9 cellular contexts compared by ENCODE assay signal in the genomic region with DNA sequence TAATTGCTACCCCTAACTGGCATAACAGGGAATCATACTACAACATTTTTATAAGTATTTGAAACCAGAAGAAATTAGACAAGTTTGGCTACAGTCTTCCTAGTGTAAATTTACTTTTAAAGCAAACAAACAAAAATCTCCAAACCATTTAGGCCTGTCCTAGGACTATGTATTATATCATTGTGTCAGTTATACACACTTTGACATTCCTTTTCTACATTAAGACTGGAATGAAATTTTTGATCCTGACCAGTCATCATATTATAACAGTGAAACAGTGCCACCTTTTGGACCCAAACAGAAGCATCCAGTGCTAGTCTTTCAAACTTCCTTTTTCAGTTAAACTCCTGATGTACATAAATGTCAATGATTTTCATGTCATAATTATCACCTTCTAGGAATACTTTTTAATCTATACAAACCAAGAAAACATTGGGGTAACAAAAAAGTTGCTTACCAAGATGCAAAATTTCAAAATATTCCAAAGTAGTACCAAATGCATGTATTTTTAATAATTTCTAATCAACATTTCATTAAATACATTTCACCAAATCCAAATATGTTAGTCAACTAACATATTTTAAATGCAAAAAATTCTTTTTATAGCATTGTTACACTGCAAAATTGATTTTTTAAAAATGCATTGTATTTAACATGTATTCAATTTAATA.
DNase-seq lines count a peak whose midpoint lies in the region; ATAC-seq and TF ChIP-seq lines count a peak whose summit lies in the region.
"Had no signal": no experiment of that assay in that cellular context is flagged by ENCODE, and none has a peak within 500 bp of the region (broad histone marks: within the 10 kb centered on the region; RNA-seq: fewer than 3 reads in every experiment).

No MANE protein-coding gene starts in this region.

- TF ChIP-seq POLR2A in NB4 (IDR thresholded peaks at IDR 0.05; ENCODE audit: extremely low read depth, insufficient read length): no peak

- no peaks in the 10 kb centered on the region for H4K20me1 ChIP-seq in GM23248 (ENCODE audit: insufficient read depth)
- H4K20me1 ChIP-seq in SK-N-SH (ENCODE audit: insufficient read depth): no peaks in the 10 kb centered on the region

- DNase-seq in G401 (ENCODE audit: low spot score) (peak; percentile 77), GM23248 (peak; percentile 76), NB4 (ENCODE audit: low read depth) (peak; percentile 68), SK-N-SH (peak; percentile 74), fibroblast of the conjunctiva (ENCODE audit: low read depth) (peak; percentile 41), progenitor cell of endocrine pancreas (ENCODE audit: low spot score, unreplicated experiment) (no peak)

- no peaks in the 10 kb centered on the region for H3K4me1 ChIP-seq in GM23248 (ENCODE audit: insufficient read depth)
- peaks cover 4 to 8% of the 10 kb centered on the region in 2 experiments; a peak in 3 of 4 replicates for H3K4me1 ChIP-seq in SK-N-SH (ENCODE audit: control insufficient read depth in 1 of 2, insufficient read depth in 2 of 2, low read depth in 1 of 2, low read length in 1 of 2)

- TF ChIP-seq RAD21 in SK-N-SH (IDR thresholded peaks at IDR 0.05; ENCODE audit: low read length): peak; percentile 97

- ATAC-seq in HG03280 (IDR thresholded peaks at IDR 0.05; ENCODE audit: unreplicated experiment) (no peak), HG02870 (IDR thresholded peaks at IDR 0.05; ENCODE audit: unreplicated experiment) (no peak)

- no peaks in the 10 kb centered on the region for H3K9me3 Mint-ChIP-seq in progenitor cell of endocrine pancreas (ENCODE audit: low read depth)
- H3K9me3 Mint-ChIP-seq: activated naive CD4-positive, alpha-beta T cell treated with anti-CD3 and anti-CD28 coated beads, Interleukin-2, amount 50 U/mL, for 24 hours had no signal

- no peaks in the 10 kb centered on the region for H3K9me3 ChIP-seq in GM23248 (ENCODE audit: low read depth)
- no peaks in the 10 kb centered on the region for H3K9me3 ChIP-seq in SK-N-SH

- no peaks in the 10 kb centered on the region for H3K27me3 ChIP-seq in GM23248 (replicated peaks; ENCODE audit: insufficient read depth)
- H3K27me3 ChIP-seq in SK-N-SH (ENCODE audit: insufficient read depth): no peaks in the 10 kb centered on the region

- H3K27ac Mint-ChIP-seq in progenitor cell of endocrine pancreas: no peak overlapping the region
- H3K27ac Mint-ChIP-seq: activated naive CD4-positive, alpha-beta T cell treated with anti-CD3 and anti-CD28 coated beads, Interleukin-2, amount 50 U/mL, for 24 hours had no signal

- H3K9ac ChIP-seq in GM23248: no peak overlapping the region
- H3K9ac ChIP-seq in SK-N-SH: no peak overlapping the region

- H3K27me3 Mint-ChIP-seq in progenitor cell of endocrine pancreas: no peaks in the 10 kb centered on the region
- H3K27me3 Mint-ChIP-seq: activated naive CD4-positive, alpha-beta T cell treated with anti-CD3 and anti-CD28 coated beads, Interleukin-2, amount 50 U/mL, for 24 hours had no signal

- no peak overlapping the region for H3K4me3 Mint-ChIP-seq in progenitor cell of endocrine pancreas (ENCODE audit: low read depth)
- H3K4me3 Mint-ChIP-seq: activated naive CD4-positive, alpha-beta T cell treated with anti-CD3 and anti-CD28 coated beads, Interleukin-2, amount 50 U/mL, for 24 hours had no signal

- H3K36me3 Mint-ChIP-seq in progenitor cell of endocrine pancreas (ENCODE audit: insufficient read depth): peaks cover 8% of the 10 kb centered on the region

- H3K79me2 ChIP-seq in GM23248 (ENCODE audit: insufficient read depth) (no peaks in the 10 kb centered on the region), SK-N-SH (ENCODE audit: insufficient read depth) (no peaks in the 10 kb centered on the region)

- in situ Hi-C loops in G401 (cut with HindIII; ENCODE audit: low sequenced_read_pairs) (no loop called here), GM23248 (cut with MboI) (no loop called here)

- H3K36me3 ChIP-seq in GM23248 (ENCODE audit: low read depth) (no peaks in the 10 kb centered on the region), SK-N-SH (replicated peaks in 1 of 2; ENCODE audit: control insufficient read depth in 1 of 2, insufficient read depth in 2 of 2, low read length in 1 of 2) (no peaks in the 10 kb centered on the region)

- peaks cover 2% of the 10 kb centered on the region for H3K4me1 Mint-ChIP-seq in progenitor cell of endocrine pancreas (ENCODE audit: low read depth)
- H3K4me1 Mint-ChIP-seq: activated naive CD4-positive, alpha-beta T cell treated with anti-CD3 and anti-CD28 coated beads, Interleukin-2, amount 50 U/mL, for 24 hours had no signal

- H3K27ac ChIP-seq in GM23248 (no peak overlapping the region), SK-N-SH (ENCODE audit: low read depth in 2 of 2, low read length in 1 of 2) (peak overlapping the region in 1 of 2 experiments; percentile 72; a peak in 2 of 4 replicates)

- H3K9me2 ChIP-seq in GM23248 (ENCODE audit: insufficient read depth): no peaks in the 10 kb centered on the region
- H3K9me2 ChIP-seq in SK-N-SH: no peaks in the 10 kb centered on the region

- H3K4me2 ChIP-seq in GM23248 (ENCODE audit: unreplicated experiment) (no peak overlapping the region), SK-N-SH (no peak overlapping the region)

- no peak; a peak in 1 of 4 replicates for TF ChIP-seq EP300 in SK-N-SH (IDR thresholded peaks at IDR 0.05; ENCODE audit: borderline replicate concordance in 1 of 2, low read depth in 1 of 2, low read length in 1 of 2)

- H3F3A ChIP-seq in GM23248 (ENCODE audit: insufficient read depth) (no peaks in the 10 kb centered on the region), SK-N-SH (replicated peaks; ENCODE audit: insufficient read depth) (no peaks in the 10 kb centered on the region)

- CTCF ChIA-PET in SK-N-SH (lab: Yijun Ruan, JAX): interaction anchor here (1.9 kb wide), 1 partner anchor 388 kb away, joined by 8 read pairs; no protein-coding TSS in a partner anchor

- TF ChIP-seq CTCF in NB4 (IDR thresholded peaks at IDR 0.05; ENCODE audit: low read depth, low read length): peak; percentile 70
- TF ChIP-seq CTCF in SK-N-SH (IDR thresholded peaks at IDR 0.05): peak; percentile 99
- TF ChIP-seq CTCF in progenitor cell of endocrine pancreas (IDR thresholded peaks at IDR 0.05; ENCODE audit: unreplicated experiment): peak; percentile 82

- H3K4me3 ChIP-seq in GM23248: no peak overlapping the region
- H3K4me3 ChIP-seq in NB4 (ENCODE audit: low read depth, low read length): no peak overlapping the region
- H3K4me3 ChIP-seq in SK-N-SH (ENCODE audit: low read depth in 2 of 2, low read length in 1 of 2): no peak overlapping the region; a peak in 1 of 4 replicates

- no peak overlapping the region for H2AFZ ChIP-seq in GM23248
- no peak overlapping the region for H2AFZ ChIP-seq in SK-N-SH (ENCODE audit: low read depth)

- POLR2A ChIA-PET in SK-N-SH (lab: Yijun Ruan, JAX): no interaction called here

TF ChIP-seq in SK-N-SH, 30 proteins besides CTCF, POLR2A, EP300 and RAD21:
- peak; percentile 29; the same call in 1 of the 2 replicates for TF ChIP-seq RFX5 (IDR thresholded peaks at IDR 0.05; ENCODE audit: low read length)
- no peak for TF ChIP-seq CHD2 (IDR thresholded peaks at IDR 0.05; ENCODE audit: low read length, partially characterized antibody)
- peak; percentile 37 for TF ChIP-seq TCF12 (IDR thresholded peaks at IDR 0.05)
- no peak for TF ChIP-seq TEAD4 (IDR thresholded peaks at IDR 0.05; ENCODE audit: borderline replicate concordance, insufficient read depth)
- peak; percentile 86 for TF ChIP-seq SMC3 (IDR thresholded peaks at IDR 0.05; ENCODE audit: low read depth, low read length)
- TF ChIP-seq NFIC (IDR thresholded peaks at IDR 0.05; ENCODE audit: borderline replicate concordance): 0 out of 2 replicates have a peak, but pooled peaks have one; percentile 5
- TF ChIP-seq RCOR1 (IDR thresholded peaks at IDR 0.05; ENCODE audit: low read length): peak; percentile 47; the same call in 1 of the 2 replicates
- TF ChIP-seq PBX3 (IDR thresholded peaks at IDR 0.05): peak; percentile 30; the same call in 1 of the 2 replicates
- TF ChIP-seq, protein P1, sequence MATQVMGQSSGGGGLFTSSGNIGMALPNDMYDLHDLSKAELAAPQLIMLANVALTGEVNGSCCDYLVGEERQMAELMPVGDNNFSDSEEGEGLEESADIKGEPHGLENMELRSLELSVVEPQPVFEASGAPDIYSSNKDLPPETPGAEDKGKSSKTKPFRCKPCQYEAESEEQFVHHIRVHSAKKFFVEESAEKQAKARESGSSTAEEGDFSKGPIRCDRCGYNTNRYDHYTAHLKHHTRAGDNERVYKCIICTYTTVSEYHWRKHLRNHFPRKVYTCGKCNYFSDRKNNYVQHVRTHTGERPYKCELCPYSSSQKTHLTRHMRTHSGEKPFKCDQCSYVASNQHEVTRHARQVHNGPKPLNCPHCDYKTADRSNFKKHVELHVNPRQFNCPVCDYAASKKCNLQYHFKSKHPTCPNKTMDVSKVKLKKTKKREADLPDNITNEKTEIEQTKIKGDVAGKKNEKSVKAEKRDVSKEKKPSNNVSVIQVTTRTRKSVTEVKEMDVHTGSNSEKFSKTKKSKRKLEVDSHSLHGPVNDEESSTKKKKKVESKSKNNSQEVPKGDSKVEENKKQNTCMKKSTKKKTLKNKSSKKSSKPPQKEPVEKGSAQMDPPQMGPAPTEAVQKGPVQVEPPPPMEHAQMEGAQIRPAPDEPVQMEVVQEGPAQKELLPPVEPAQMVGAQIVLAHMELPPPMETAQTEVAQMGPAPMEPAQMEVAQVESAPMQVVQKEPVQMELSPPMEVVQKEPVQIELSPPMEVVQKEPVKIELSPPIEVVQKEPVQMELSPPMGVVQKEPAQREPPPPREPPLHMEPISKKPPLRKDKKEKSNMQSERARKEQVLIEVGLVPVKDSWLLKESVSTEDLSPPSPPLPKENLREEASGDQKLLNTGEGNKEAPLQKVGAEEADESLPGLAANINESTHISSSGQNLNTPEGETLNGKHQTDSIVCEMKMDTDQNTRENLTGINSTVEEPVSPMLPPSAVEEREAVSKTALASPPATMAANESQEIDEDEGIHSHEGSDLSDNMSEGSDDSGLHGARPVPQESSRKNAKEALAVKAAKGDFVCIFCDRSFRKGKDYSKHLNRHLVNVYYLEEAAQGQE (IDR thresholded peaks at IDR 0.05; ENCODE audit: low read depth, low read length): no peak
TF ChIP-seq in SK-N-SH: peak in this region for 6.
